Comparison of ENCODE assay signal across 9 cellular contexts in genomic region chr10:73576178-73576889, GRCh38. TPM values are rescaled to one million over a fixed set of nuclear protein-coding genes. Genes with fewer than 3 reads are reported as not detected.
A peak's percentile ranks its signal among the peaks of the same experiment; 100 is the strongest.
DNase-seq lines count a peak whose midpoint lies in the region; ATAC-seq and TF ChIP-seq lines count a peak whose summit lies in the region.
"Had no signal": no experiment of that assay in that cellular context is flagged by ENCODE, and none has a peak within 500 bp of the region (broad histone marks: within the 10 kb centered on the region; RNA-seq: fewer than 3 reads in every experiment).

No MANE protein-coding gene starts in this region.

- DNase-seq in GM23248, result peak; percentile 93
- peak; percentile 50 to 88 (median 76) for DNase-seq in body of pancreas
- DNase-seq in iPS-NIHi11 (ENCODE audit: low spot score), result peak; percentile 43
- DNase-seq in stomach, result peak; percentile 46
- no peak for DNase-seq in NCI-H1417 (lab: John Stamatoyannopoulos, UW)
- DNase-seq in GDM1 (lab: John Stamatoyannopoulos, UW), result no peak
- DNase-seq in amygdala (lab: John Stamatoyannopoulos, UW), result no peak

- no peak for TF ChIP-seq EP300 in stomach (IDR thresholded peaks at IDR 0.05)

- H3K79me2 ChIP-seq in GM23248 (ENCODE audit: insufficient read depth), result no peaks in the 10 kb centered on the region

- H3K27me3 ChIP-seq in GM23248 (replicated peaks; ENCODE audit: insufficient read depth), result no peaks in the 10 kb centered on the region
- no peaks in the 10 kb centered on the region for H3K27me3 ChIP-seq in body of pancreas
- no peaks in the 10 kb centered on the region for H3K27me3 ChIP-seq in stomach

- intact Hi-C loops in body of pancreas (cut with DNase I), result no loop called here
- intact Hi-C loops in stomach (cut with DNase I; ENCODE audit: low total_unique reads), result no loop called here

- H4K20me1 ChIP-seq in GM23248 (ENCODE audit: insufficient read depth), result no peaks in the 10 kb centered on the region

- H3K4me2 ChIP-seq in GM23248 (ENCODE audit: unreplicated experiment), result peak overlapping the region; percentile 10

- H2AFZ ChIP-seq in GM23248, result no peak overlapping the region

- no peak for TF ChIP-seq CTCF in body of pancreas (IDR thresholded peaks at IDR 0.05)
- TF ChIP-seq CTCF in stomach (IDR thresholded peaks at IDR 0.05), result no peak

- TF ChIP-seq POLR2A in body of pancreas (IDR thresholded peaks at IDR 0.05) (peak in 2 of 3 donors; percentile 72 to 83), stomach (IDR thresholded peaks at IDR 0.05) (peak in 1 of 4 donors; percentile 46)

- H3K4me3 ChIP-seq in GM23248 (no peak overlapping the region), body of pancreas (no peak overlapping the region), stomach (peak overlapping the region; percentile 37 to 51 (median 43))

- no peaks in the 10 kb centered on the region for H3K9me2 ChIP-seq in GM23248 (ENCODE audit: insufficient read depth)

- ATAC-seq in body of pancreas (peak; percentile 92), HG03039 (IDR thresholded peaks at IDR 0.05; ENCODE audit: unreplicated experiment) (no peak)

- H3K9ac ChIP-seq in GM23248, result 0 out of 2 replicates have a peak overlapping the region, but pooled peaks have one; percentile 1

- 29 to 31% methylated on average over 4 of the region's 4 CpGs for WGBS in GM23248 (ENCODE audit: low coverage in 1 of 2, low lambda C conversion rate in 2 of 2, missing lambda C conversion rate in 2 of 2), 2 experiments
- WGBS in body of pancreas, 2 donors, result 26 to 29% methylated on average over 4 of the region's 4 CpGs
- WGBS in stomach, 5 donors, result 25 to 39% (median 34%) methylated on average over 4 of the region's 4 CpGs

- no peaks in the 10 kb centered on the region; the same call in 1 of the 2 replicates for H3K36me3 ChIP-seq in GM23248 (ENCODE audit: low read depth)
- no peaks in the 10 kb centered on the region for H3K36me3 ChIP-seq in body of pancreas (replicated peaks in 1 of 2; ENCODE audit: insufficient read depth in 1 of 2, low read depth in 2 of 2)
- H3K36me3 ChIP-seq in stomach, result peaks cover 0 to under 1% (median 0%) of the 10 kb centered on the region in 4 donors

- H3K9me3 ChIP-seq in GM23248 (ENCODE audit: low read depth) (no peaks in the 10 kb centered on the region), body of pancreas (no peaks in the 10 kb centered on the region), stomach (no peaks in the 10 kb centered on the region)

- peaks cover 8% of the 10 kb centered on the region; the same call in 1 of the 2 replicates for H3F3A ChIP-seq in GM23248 (ENCODE audit: insufficient read depth)

- H3K27ac ChIP-seq in GM23248 (no peak overlapping the region; the same call in 1 of the 2 replicates), body of pancreas (peak overlapping the region; percentile 81 to 87 (median 84)), stomach (peak overlapping the region in 4 of 5 donors; percentile 74 to 87 (median 79))
- H3K27ac ChIP-seq: HL-60 had no signal

- in situ Hi-C loops in GM23248 (cut with MboI), result no loop called here

- H3K4me1 ChIP-seq in GM23248 (ENCODE audit: insufficient read depth) (peaks cover 16% of the 10 kb centered on the region), body of pancreas (peaks cover 65% of the 10 kb centered on the region), stomach (peaks cover 16 to 49% (median 38%) of the 10 kb centered on the region in 4 donors)

RNA-seq across cellular contexts. Expression of gene USP54, which starts 14.8 kb away (rescaled TPM):
- 4.2 and 18.5 TPM in 2 replicates for total RNA-seq in GM23248 (2014; rRNA removed; shearing (Covaris generic))
- polyA plus RNA-seq in GM23248 (2016; fragmentation: Nextera tagmentation; extraction: Ambion mirVana), result 4.0 and 6.8 TPM in 2 replicates
- total RNA-seq in body of pancreas, result 10 to 100 TPM; 20.4 to 25.4 TPM
- total RNA-seq in stomach, result 100 to 1,000 TPM in 4 of 5 donors, 10 to 100 TPM in 1; 33.0 to 369 (median 112) TPM
- 10 to 100 TPM in 2 of 3 donors, 1 to 10 TPM in 1; 7.3 to 17.3 (median 11.1) TPM for polyA plus RNA-seq in stomach

Comparison
In these comparisons a context has a peak if more than half of its experiments do, and no peak if none do; other contexts are left out.
1. DNase-seq: peak in GM23248 (single experiment), body of pancreas (4 of 4), iPS-NIHi11 (single experiment) and stomach (single experiment); none in NCI-H1417 (0 of 3), GDM1 (single experiment) and amygdala (0 of 56).
2. H3K4me3 ChIP-seq: peak in stomach (4 of 4); none in GM23248 (single experiment) and body of pancreas (0 of 2).